1 cellular context compared by ENCODE assay signal in genomic region chr2:62287895-62288589, GRCh38.
TF ChIP-seq lines count a peak whose summit lies in the region.

No MANE protein-coding gene starts in this region.

TF ChIP-seq in H1, 55 proteins besides CTCF, POLR2A, EP300 and RAD21 (continued from another document):
- TF ChIP-seq POU5F1 (IDR thresholded peaks at IDR 0.05; ENCODE audit: low read depth, low read length) (no peak), TCF12 (IDR thresholded peaks at IDR 0.05; ENCODE audit: low read depth, low read length) (no peak), TAF7 (optimal IDR thresholded peaks at IDR 0.05; ENCODE audit: borderline replicate concordance, low read depth, low read length) (no peak), PHF8 (conservative IDR thresholded peaks at IDR 0.05; ENCODE audit: low read depth, low read length) (no peak)
- TF ChIP-seq, protein P1, sequence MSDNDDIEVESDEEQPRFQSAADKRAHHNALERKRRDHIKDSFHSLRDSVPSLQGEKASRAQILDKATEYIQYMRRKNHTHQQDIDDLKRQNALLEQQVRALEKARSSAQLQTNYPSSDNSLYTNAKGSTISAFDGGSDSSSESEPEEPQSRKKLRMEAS (IDR thresholded peaks at IDR 0.05) = no peak
